In the genomic region with DNA sequence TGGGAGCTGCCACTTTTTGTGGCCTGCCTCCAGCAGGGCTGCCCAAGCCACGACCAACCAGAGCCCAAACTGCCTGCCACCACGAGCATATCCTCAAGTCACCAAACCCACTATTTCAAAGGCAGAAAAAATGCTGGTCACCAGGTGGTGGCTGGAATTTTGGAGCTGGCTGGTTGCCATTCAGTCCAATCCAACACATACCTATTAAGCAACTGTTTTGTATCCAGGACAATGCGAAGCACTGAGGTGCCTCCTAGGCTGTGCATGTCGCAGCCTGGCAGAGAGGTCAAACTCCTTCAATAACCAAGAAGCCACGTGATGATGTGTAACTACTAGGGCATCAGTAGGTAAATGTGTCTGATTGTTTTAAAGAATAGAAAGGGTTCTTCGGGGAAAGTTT, we compare ENCODE assay signal across 16 cellular contexts.
A peak's percentile ranks its signal among the peaks of the same experiment; 100 is the strongest.
DNase-seq lines count a peak whose midpoint lies in the region; ATAC-seq, FAIRE-seq and TF ChIP-seq lines count a peak whose summit lies in the region.
"Had no signal": no experiment of that assay in that cellular context is flagged by ENCODE, and none has a peak within 500 bp of the region (broad histone marks: within the 10 kb centered on the region; RNA-seq: fewer than 3 reads in every experiment).

No MANE protein-coding gene starts in this region.

- H3K4me1 ChIP-seq in ascending aorta (peaks cover 21 to 41% of the 10 kb centered on the region in 2 donors), keratinocyte (ENCODE audit: control insufficient read depth, extremely low read depth, insufficient read depth, low read length) (peaks cover 25% of the 10 kb centered on the region), sigmoid colon (peaks cover 0 to 34% (median 23%) of the 10 kb centered on the region in 4 donors)
- H3K4me1 ChIP-seq: parathyroid adenoma had no signal

- no peak overlapping the region for H3K4me3 Mint-ChIP-seq in activated T-cell treated with anti-CD3 and anti-CD28 coated beads, Interleukin-2, amount 50 U/mL, for 4 hours
- H3K4me3 Mint-ChIP-seq: B cell; memory B cell; T-helper 2 cell treated with Interferon-gamma antibody and Interleukin-4, amounts not matched to agents 5 μg/mL and 100 μg/mL, for 36 hours had no signal

- H3K4me1 Mint-ChIP-seq in activated T-cell treated with anti-CD3 and anti-CD28 coated beads, Interleukin-2, amount 50 U/mL, for 4 hours (ENCODE audit: low read depth), result peaks cover 7% of the 10 kb centered on the region

- H3K9me1 ChIP-seq in keratinocyte (ENCODE audit: control insufficient read depth, extremely low read depth, insufficient read depth, low read length), result no peaks in the 10 kb centered on the region

- 79 to 82% methylated on average over 6 of the region's 6 CpGs for WGBS in sigmoid colon, 2 donors

- DNase-seq in G401 (ENCODE audit: low spot score) (peak; percentile 5), ascending aorta (ENCODE audit: low spot score in 2 of 2) (no peak), keratinocyte (ENCODE audit: low read depth, low spot score) (no peak), sigmoid colon (peak; percentile 71), KBM-7 (no peak)
- DNase-seq in activated T-cell treated with anti-CD3 and anti-CD28 coated beads, Interleukin-2, amount 50 U/mL, for 4 hours, result no peak
- DNase-seq: activated CD4-positive, alpha-beta T cell treated with anti-CD3 and anti-CD28 coated beads, Interleukin-2, amount 50 U/mL, for 4 hours; activated gamma-delta T cell treated with Interleukin-2 at 50 U/mL for 16 hours; H7 had no signal

- intact Hi-C loops in ascending aorta (cut with DNase I), result no loop called here
- intact Hi-C loops in sigmoid colon (cut with DNase I), result no loop called here

- H3K9me3 ChIP-seq in ascending aorta (no peaks in the 10 kb centered on the region), keratinocyte (ENCODE audit: control insufficient read depth, low read depth, low read length) (no peaks in the 10 kb centered on the region), sigmoid colon (no peaks in the 10 kb centered on the region)

- dilution Hi-C loops in keratinocyte (cut with MboI; ENCODE audit: extremely low pct_ligation_motif_present, low sequenced_read_pairs), result no loop called here

- ATAC-seq in HG03432 (IDR thresholded peaks at IDR 0.05; ENCODE audit: unreplicated experiment) (no peak), GM18519 (IDR thresholded peaks at IDR 0.05; ENCODE audit: low FRiP score, unreplicated experiment) (no peak)
- no peak for ATAC-seq in activated T-cell treated with anti-CD3 and anti-CD28 coated beads, Interleukin-2, amount 50 U/mL, for 4 hours

- H3K9me3 Mint-ChIP-seq in activated T-cell treated with anti-CD3 and anti-CD28 coated beads, Interleukin-2, amount 50 U/mL, for 4 hours, result no peaks in the 10 kb centered on the region
- H3K9me3 Mint-ChIP-seq: memory B cell; T-helper 2 cell treated with Interferon-gamma antibody and Interleukin-4, amounts not matched to agents 5 μg/mL and 100 μg/mL, for 36 hours had no signal

- H3K27me3 ChIP-seq in ascending aorta (no peaks in the 10 kb centered on the region), keratinocyte (ENCODE audit: control insufficient read depth, extremely low read depth, insufficient read depth, low read length) (no peaks in the 10 kb centered on the region), sigmoid colon (no peaks in the 10 kb centered on the region)
- H3K27me3 ChIP-seq: cardiac muscle cell had no signal

- no peak overlapping the region for H2AFZ ChIP-seq in keratinocyte (ENCODE audit: control insufficient read depth, low read length)
- H2AFZ ChIP-seq: parathyroid adenoma had no signal

- no peak for TF ChIP-seq EP300 in sigmoid colon (IDR thresholded peaks at IDR 0.05)

- H3K79me2 ChIP-seq in keratinocyte (ENCODE audit: control insufficient read depth, insufficient read depth, low read length), result no peaks in the 10 kb centered on the region
- H3K79me2 ChIP-seq: parathyroid adenoma had no signal

- no peaks in the 10 kb centered on the region for H3K27me3 Mint-ChIP-seq in activated T-cell treated with anti-CD3 and anti-CD28 coated beads, Interleukin-2, amount 50 U/mL, for 4 hours (ENCODE audit: low read depth)
- H3K27me3 Mint-ChIP-seq: B cell had no signal

- H3K36me3 ChIP-seq in ascending aorta, result no peaks in the 10 kb centered on the region
- H3K36me3 ChIP-seq in keratinocyte (ENCODE audit: control insufficient read depth in 2 of 2, extremely low read depth in 1 of 2, insufficient read depth in 2 of 2, low read length in 2 of 2), result no peaks in the 10 kb centered on the region
- H3K36me3 ChIP-seq in sigmoid colon, result no peaks in the 10 kb centered on the region
- H3K36me3 ChIP-seq: cardiac muscle cell had no signal

- peak overlapping the region; percentile 91 to 92 for H3K27ac ChIP-seq in ascending aorta
- peak overlapping the region; percentile 83 for H3K27ac ChIP-seq in keratinocyte (ENCODE audit: control insufficient read depth, insufficient read depth, low read length)
- H3K27ac ChIP-seq in sigmoid colon, result peak overlapping the region; percentile 61 to 92 (median 66)
- H3K27ac ChIP-seq: cardiac muscle cell, parathyroid adenoma had no signal

- no peak overlapping the region for H3K4me3 ChIP-seq in ascending aorta
- peak overlapping the region in 1 of 3 experiments; percentile 39 for H3K4me3 ChIP-seq in keratinocyte (ENCODE audit: control insufficient read depth in 2 of 3, extremely low read depth in 1 of 3, insufficient read depth in 2 of 3, low read depth in 1 of 3, low read length in 3 of 3)
- no peak overlapping the region for H3K4me3 ChIP-seq in sigmoid colon
- H3K4me3 ChIP-seq: cardiac muscle cell had no signal

- FAIRE-seq in keratinocyte (lab: Jason Lieb, UNC), result peak; percentile 77

- no peak for TF ChIP-seq POLR2A in sigmoid colon (IDR thresholded peaks at IDR 0.05)

- H3K9ac ChIP-seq in keratinocyte (ENCODE audit: control insufficient read depth, extremely low read depth, insufficient read depth, low read length), result peak overlapping the region; percentile 63
- H3K9ac ChIP-seq: parathyroid adenoma had no signal

- in situ Hi-C loops in G401 (cut with HindIII; ENCODE audit: low sequenced_read_pairs), result no loop called here
- in situ Hi-C loops in KBM-7 (cut with MboI; ENCODE audit: low pct_unique_long_range_greater_than_20kb, low sequenced_read_pairs), result no loop called here

- no peaks in the 10 kb centered on the region for H4K20me1 ChIP-seq in keratinocyte (ENCODE audit: control insufficient read depth, extremely low read depth, insufficient read depth, low read length)

- H3K4me2 ChIP-seq in keratinocyte (ENCODE audit: control insufficient read depth, extremely low read depth, insufficient read depth, low read depth, low read length), result peak overlapping the region; percentile 62

- TF ChIP-seq CTCF in ascending aorta (IDR thresholded peaks at IDR 0.05) (no peak), keratinocyte (optimal IDR thresholded peaks at IDR 0.05 in 1 of 3, IDR thresholded peaks at IDR 0.05 in 1 of 3, conservative IDR thresholded peaks at IDR 0.05 in 1 of 3; ENCODE audit: extremely low read depth in 1 of 3, insufficient read depth in 2 of 3, low read length in 3 of 3) (no peak), sigmoid colon (IDR thresholded peaks at IDR 0.05) (no peak)

- no peaks in the 10 kb centered on the region for H3K36me3 Mint-ChIP-seq in activated T-cell treated with anti-CD3 and anti-CD28 coated beads, Interleukin-2, amount 50 U/mL, for 4 hours (ENCODE audit: insufficient read depth)
- H3K36me3 Mint-ChIP-seq: memory B cell had no signal

Comparison
In these comparisons a context has a peak if more than half of its experiments do, and no peak if none do; other contexts are left out.
1. DNase-seq: peak in G401 (single experiment) and sigmoid colon (single experiment); none in ascending aorta (0 of 2), keratinocyte (single experiment), KBM-7 (single experiment) and activated T-cell treated with anti-CD3 and anti-CD28 coated beads, Interleukin-2, amount 50 U/mL, for 4 hours (single experiment).
2. Peak in every context shown above with its lines, with median percentiles within 50 percentile points of each other: H3K27ac ChIP-seq.